ENCODE assay signal across 11 cellular contexts in genomic region chr5:62284946-62285891, GRCh38. TPM values are rescaled to one million over a fixed set of nuclear protein-coding genes. Genes with fewer than 3 reads are reported as not detected.
DNase-seq lines count a peak whose midpoint lies in the region; ATAC-seq, FAIRE-seq and TF ChIP-seq lines count a peak whose summit lies in the region.
"Had no signal": no experiment of that assay in that cellular context is flagged by ENCODE, and none has a peak within 500 bp of the region (broad histone marks: within the 10 kb centered on the region; RNA-seq: fewer than 3 reads in every experiment).

No MANE protein-coding gene starts in this region.

- H3K27ac Mint-ChIP-seq in activated CD8-positive, alpha-beta T cell treated with anti-CD3 and anti-CD28 coated beads for 36 hours = peak overlapping the region; percentile 95

- H3K36me3 Mint-ChIP-seq in activated CD8-positive, alpha-beta T cell treated with anti-CD3 and anti-CD28 coated beads for 36 hours (ENCODE audit: low read depth) = peaks cover 34% of the 10 kb centered on the region

- POLR2A ChIA-PET in activated CD8-positive, alpha-beta T cell treated with anti-CD3 and anti-CD28 coated beads for 36 hours (lab: Charles Lee) = interaction anchor here (0.6 to 2.2 kb wide), 17 partner anchors 9 to 1666 kb away, joined by 3 to 21 read pairs (median 4); partner anchors contain the start of gene KIF2A

- TF ChIP-seq CTCF in activated CD8-positive, alpha-beta T cell treated with anti-CD3 and anti-CD28 coated beads for 36 hours (IDR thresholded peaks at IDR 0.05) = no peak
- TF ChIP-seq CTCF in D721Med (IDR thresholded peaks at IDR 0.05; ENCODE audit: insufficient read depth, missing control alignments) = no peak

- peaks cover 12% of the 10 kb centered on the region for H3K9me3 Mint-ChIP-seq in activated CD8-positive, alpha-beta T cell treated with anti-CD3 and anti-CD28 coated beads for 36 hours

- intact Hi-C loops in activated CD8-positive, alpha-beta T cell treated with anti-CD3 and anti-CD28 coated beads for 36 hours (cut with micrococcal nuclease) = loop anchor here (2.0 to 10.0 kb wide), 2 partner anchors 20 to 50 kb away; no protein-coding TSS in a partner anchor

- CTCF ChIA-PET in activated CD8-positive, alpha-beta T cell treated with anti-CD3 and anti-CD28 coated beads for 36 hours (lab: Charles Lee) = interaction anchor here (0.7 to 2.6 kb wide), 16 partner anchors 12 to 120 kb away, joined by 3 to 18 read pairs (median 5); partner anchors contain the start of gene KIF2A

- peaks cover 75% of the 10 kb centered on the region for H3K4me1 Mint-ChIP-seq in activated CD8-positive, alpha-beta T cell treated with anti-CD3 and anti-CD28 coated beads for 36 hours (ENCODE audit: low read depth)

- no peaks in the 10 kb centered on the region for H3K27me3 Mint-ChIP-seq in activated CD8-positive, alpha-beta T cell treated with anti-CD3 and anti-CD28 coated beads for 36 hours

- ATAC-seq in GM19025 (IDR thresholded peaks at IDR 0.05; ENCODE audit: low read depth, unreplicated experiment) = peak; percentile 69
- ATAC-seq in HG02973 (IDR thresholded peaks at IDR 0.05; ENCODE audit: unreplicated experiment) = peak; percentile 77
- peak; percentile 86 for ATAC-seq in activated CD8-positive, alpha-beta T cell treated with anti-CD3 and anti-CD28 coated beads for 36 hours
- ATAC-seq: heart left ventricle, psoas muscle had no signal

- no peak for FAIRE-seq in D721Med (lab: Jason Lieb, UNC)

- DNase-seq in activated CD8-positive, alpha-beta T cell treated with anti-CD3 and anti-CD28 coated beads for 36 hours = peak; percentile 86
- peak; percentile 76 for DNase-seq in stimulated activated CD4-positive, alpha-beta T cell treated with anti-CD3 and anti-CD28 coated beads, Interleukin-4, amount 100 ng/mL, for 24 hours
- DNase-seq in MV-4-11 (lab: John Stamatoyannopoulos, UW) (no peak), NOMO-1 (lab: John Stamatoyannopoulos, UW; ENCODE audit: unreplicated experiment in 2 of 2) (no peak), D721Med (ENCODE audit: insufficient read length, low spot score) (no peak), HT-29 (ENCODE audit: low spot score) (no peak)
- DNase-seq: heart left ventricle, NCI-H1105, psoas muscle had no signal

- peak overlapping the region; percentile 37 for H3K4me3 Mint-ChIP-seq in activated CD8-positive, alpha-beta T cell treated with anti-CD3 and anti-CD28 coated beads for 36 hours

RNA-seq across cellular contexts. Expression of gene KIF2A, which starts 20.8 kb away (rescaled TPM):
- total RNA-seq in activated CD8-positive, alpha-beta T cell treated with anti-CD3 and anti-CD28 coated beads for 36 hours = 100 to 1,000 TPM; 251 to 257 TPM
- total RNA-seq in HT-29 (2014; rRNA removed; shearing (Covaris generic)) = 14.9 and 15.4 TPM in 2 replicates

Comparison
In these comparisons a context has a peak if more than half of its experiments do, and no peak if none do; other contexts are left out.
1. DNase-seq: peak in activated CD8-positive, alpha-beta T cell treated with anti-CD3 and anti-CD28 coated beads for 36 hours (single experiment) and stimulated activated CD4-positive, alpha-beta T cell treated with anti-CD3 and anti-CD28 coated beads, Interleukin-4, amount 100 ng/mL, for 24 hours (single experiment); none in MV-4-11 (single experiment), NOMO-1 (0 of 2), D721Med (single experiment) and HT-29 (single experiment).
2. RNA of gene KIF2A, which starts 20.8 kb away (total RNA-seq): 251 to 257 TPM in activated CD8-positive, alpha-beta T cell treated with anti-CD3 and anti-CD28 coated beads for 36 hours; 14.9 to 15.4 TPM in HT-29; every median in the first group is over 10 times any median in the second.
3. Peak in every context shown above with its lines, with median percentiles within 50 percentile points of each other: ATAC-seq.